In the genomic region with DNA sequence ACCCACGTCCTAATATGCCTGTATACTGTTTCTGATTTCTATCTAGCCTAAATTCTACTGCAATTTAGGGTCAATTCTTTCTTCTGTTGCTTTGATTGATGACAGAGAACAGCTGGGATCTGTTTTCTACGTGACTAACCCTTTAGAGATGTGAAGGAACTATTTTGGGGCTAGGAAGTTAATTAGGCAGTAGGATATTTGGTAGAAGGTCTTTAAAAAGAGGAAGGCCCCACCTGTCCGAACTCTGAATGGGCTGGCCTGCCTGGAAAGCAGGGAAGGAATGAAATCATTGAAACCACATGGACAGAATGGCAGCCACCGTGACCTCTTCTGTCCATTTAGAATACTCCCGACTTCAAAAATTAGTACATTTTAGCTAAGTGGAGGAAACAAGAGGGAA, we compare ENCODE assay signal across 12 cellular contexts. TPM values are rescaled to one million over a fixed set of nuclear protein-coding genes. Genes with fewer than 3 reads are reported as not detected.
DNase-seq lines count a peak whose midpoint lies in the region; ATAC-seq and TF ChIP-seq lines count a peak whose summit lies in the region.
"Had no signal": no experiment of that assay in that cellular context is flagged by ENCODE, and none has a peak within 500 bp of the region (broad histone marks: within the 10 kb centered on the region; RNA-seq: fewer than 3 reads in every experiment).

No MANE protein-coding gene starts in this region.

- no peak for ATAC-seq in CD4-positive, CD25-positive, alpha-beta regulatory T cell (ENCODE audit: low read depth in 2 of 2)
- ATAC-seq in naive thymus-derived CD4-positive, alpha-beta T cell = no peak
- no peak for ATAC-seq in GM21619 (IDR thresholded peaks at IDR 0.05; ENCODE audit: unreplicated experiment)
- no peak for ATAC-seq in GM21423 (IDR thresholded peaks at IDR 0.05; ENCODE audit: unreplicated experiment)

- no peaks in the 10 kb centered on the region for H3K27me3 ChIP-seq in CD4-positive, CD25-positive, alpha-beta regulatory T cell (ENCODE audit: control insufficient read depth, insufficient read depth, low read length)
- H3K27me3 ChIP-seq in adrenal gland = no peaks in the 10 kb centered on the region
- no peaks in the 10 kb centered on the region for H3K27me3 ChIP-seq in naive thymus-derived CD4-positive, alpha-beta T cell (ENCODE audit: control insufficient read depth in 2 of 2, insufficient read depth in 2 of 2, low read length in 2 of 2)
- H3K27me3 ChIP-seq in A673 (replicated peaks; ENCODE audit: insufficient read depth, low read depth, low read length, poor library complexity) = no peaks in the 10 kb centered on the region
- H3K27me3 ChIP-seq: BLaER1 treated with 17β-estradiol and CSF1 and Interleukin-3, amounts not matched to agents 10 nM and 100 nM had no signal

- intact Hi-C loops in adrenal gland (cut with DNase I) (no loop called here), A673 (cut with micrococcal nuclease; ENCODE audit: unreplicated experiment) (no loop called here)
- intact Hi-C loops in naive thymus-derived CD4-positive, alpha-beta T cell (cut with micrococcal nuclease) = loop anchor here in 1 of 2 donors (2.0 kb wide), 1 partner anchor 16 kb away; no protein-coding TSS in a partner anchor

- H3K4me3 ChIP-seq in CD4-positive, CD25-positive, alpha-beta regulatory T cell (ENCODE audit: low read depth, low read length) = peak overlapping the region; percentile 34
- H3K4me3 ChIP-seq in adrenal gland = no peak overlapping the region
- H3K4me3 ChIP-seq in naive thymus-derived CD4-positive, alpha-beta T cell (ENCODE audit: low read length) = no peak overlapping the region
- no peak overlapping the region for H3K4me3 ChIP-seq in A673 (ENCODE audit: low read depth, low read length, poor library complexity, severe bottlenecking)
- H3K4me3 ChIP-seq: BLaER1 treated with 17β-estradiol and CSF1 and Interleukin-3, amounts not matched to agents 10 nM and 100 nM; HAP-1 had no signal

- H3K4me3 Mint-ChIP-seq in CD4-positive, CD25-positive, alpha-beta regulatory T cell = no peak overlapping the region
- no peak overlapping the region for H3K4me3 Mint-ChIP-seq in HFFc6
- H3K4me3 Mint-ChIP-seq in naive thymus-derived CD4-positive, alpha-beta T cell = peak overlapping the region in 2 of 10 donors; percentile 31 to 70

- no peaks in the 10 kb centered on the region for H3K27me3 Mint-ChIP-seq in CD4-positive, CD25-positive, alpha-beta regulatory T cell
- H3K27me3 Mint-ChIP-seq in HFFc6 (ENCODE audit: insufficient read depth) = peaks cover 3% of the 10 kb centered on the region
- no peaks in the 10 kb centered on the region for H3K27me3 Mint-ChIP-seq in naive thymus-derived CD4-positive, alpha-beta T cell

- peaks cover 22 to 53% (median 34%) of the 10 kb centered on the region in 4 donors for H3K4me1 Mint-ChIP-seq in CD4-positive, CD25-positive, alpha-beta regulatory T cell
- peaks cover 45% of the 10 kb centered on the region for H3K4me1 Mint-ChIP-seq in HFFc6 (ENCODE audit: low read depth)
- peaks cover 21 to 64% (median 44%) of the 10 kb centered on the region in 7 donors for H3K4me1 Mint-ChIP-seq in naive thymus-derived CD4-positive, alpha-beta T cell

- BruUV-seq in A673 (replicated peaks; lab: Mats Ljungman, UMichigan) = no TSS peak

- H3K36me3 ChIP-seq in CD4-positive, CD25-positive, alpha-beta regulatory T cell (ENCODE audit: control insufficient read depth, insufficient read depth, low read length) = peaks cover 84% of the 10 kb centered on the region
- H3K36me3 ChIP-seq in adrenal gland (replicated peaks in 1 of 2) (peaks cover 0 to 58% of the 10 kb centered on the region in 2 donors), A673 (ENCODE audit: insufficient read depth, low read length, poor library complexity, severe bottlenecking) (peaks cover 42% of the 10 kb centered on the region)
- peaks cover 21 to 90% (median 25%) of the 10 kb centered on the region in 3 experiments for H3K36me3 ChIP-seq in naive thymus-derived CD4-positive, alpha-beta T cell (ENCODE audit: control insufficient read depth in 2 of 3, insufficient read depth in 3 of 3, low read length in 3 of 3)

- 69 to 75% (median 72%) methylated on average over 5 of the region's 5 CpGs for WGBS in adrenal gland, 4 donors

- TF ChIP-seq CTCF in HFFc6 (IDR thresholded peaks at IDR 0.05) (no peak), adrenal gland (IDR thresholded peaks at IDR 0.05) (no peak), A673 (conservative IDR thresholded peaks at IDR 0.05; ENCODE audit: low read depth, low read length) (no peak)

- CTCF ChIA-PET in naive thymus-derived CD4-positive, alpha-beta T cell (lab: Charles Lee) = interaction anchor here (0.6 to 3.5 kb wide), 7 partner anchors 11 to 1232 kb away, joined by 3 to 21 read pairs (median 4); no protein-coding TSS in a partner anchor
- CTCF ChIA-PET in A673 (lab: Charles Lee) = no interaction called here

- TF ChIP-seq POLR2A in adrenal gland (IDR thresholded peaks at IDR 0.05) = no peak

- POLR2A ChIA-PET in naive thymus-derived CD4-positive, alpha-beta T cell (lab: Charles Lee) = interaction anchor here (0.8 to 1.2 kb wide), 4 partner anchors 11 to 32 kb away, joined by 3 read pairs; partner anchors contain the start of gene EIF2D
- POLR2A ChIA-PET in A673 (lab: Charles Lee; ENCODE audit: low non-redundant PET) = no interaction called here

- peak overlapping the region; percentile 64 for H3K27ac ChIP-seq in CD4-positive, CD25-positive, alpha-beta regulatory T cell (ENCODE audit: insufficient read depth, low read length, poor library complexity, severe bottlenecking)
- H3K27ac ChIP-seq in adrenal gland (peak overlapping the region in 3 of 5 donors; percentile 59 to 79 (median 78)), A673 (ENCODE audit: low read depth, low read length, poor library complexity, severe bottlenecking) (no peak overlapping the region)
- H3K27ac ChIP-seq in naive thymus-derived CD4-positive, alpha-beta T cell (ENCODE audit: low read depth, low read length) = peak overlapping the region; percentile 16

- H3K9me3 Mint-ChIP-seq in CD4-positive, CD25-positive, alpha-beta regulatory T cell = no peaks in the 10 kb centered on the region
- no peaks in the 10 kb centered on the region for H3K9me3 Mint-ChIP-seq in HFFc6
- peaks cover 0 to 2% (median 0%) of the 10 kb centered on the region in 11 donors for H3K9me3 Mint-ChIP-seq in naive thymus-derived CD4-positive, alpha-beta T cell

- no peaks in the 10 kb centered on the region for H3K9me3 ChIP-seq in CD4-positive, CD25-positive, alpha-beta regulatory T cell (ENCODE audit: control insufficient read depth in 2 of 2, low read length in 2 of 2)
- H3K9me3 ChIP-seq in adrenal gland (replicated peaks in 1 of 3) (no peaks in the 10 kb centered on the region), A673 (ENCODE audit: low read depth, low read length, poor library complexity, severe bottlenecking) (no peaks in the 10 kb centered on the region)
- H3K9me3 ChIP-seq in naive thymus-derived CD4-positive, alpha-beta T cell (ENCODE audit: control insufficient read depth in 2 of 3, low read length in 3 of 3) = no peaks in the 10 kb centered on the region
- H3K9me3 ChIP-seq: BLaER1 treated with 17β-estradiol and CSF1 and Interleukin-3, amounts not matched to agents 10 nM and 100 nM; HAP-1 had no signal

- DNase-seq in CD4-positive, CD25-positive, alpha-beta regulatory T cell = no peak
- DNase-seq in HFFc6 = no peak
- no peak for DNase-seq in adrenal gland
- DNase-seq in naive thymus-derived CD4-positive, alpha-beta T cell = no peak
- no peak for DNase-seq in A673 (ENCODE audit: low spot score)
- no peak for DNase-seq in NCI-H1105 treated with DMSO at 0.1 percent for 48 hours (lab: John Stamatoyannopoulos, UW)
- DNase-seq: central memory CD4-positive, alpha-beta T cell; DND-41 had no signal

- H3K4me1 ChIP-seq in CD4-positive, CD25-positive, alpha-beta regulatory T cell (ENCODE audit: control insufficient read depth, insufficient read depth, low read length, poor library complexity, severe bottlenecking) = peaks cover 30% of the 10 kb centered on the region
- H3K4me1 ChIP-seq in adrenal gland (replicated peaks in 1 of 2) = peaks cover 36 to 50% of the 10 kb centered on the region in 2 donors
- H3K4me1 ChIP-seq in naive thymus-derived CD4-positive, alpha-beta T cell (ENCODE audit: control insufficient read depth in 2 of 2, insufficient read depth in 2 of 2, low read length in 2 of 2) = peaks cover 7 to 19% of the 10 kb centered on the region in 2 donors
- no peaks in the 10 kb centered on the region for H3K4me1 ChIP-seq in A673 (ENCODE audit: insufficient read depth, low read length, poor library complexity, severe bottlenecking)
- H3K4me1 ChIP-seq: HAP-1 had no signal

- peak overlapping the region in 2 of 3 donors; percentile 93 to 99 for H3K27ac Mint-ChIP-seq in CD4-positive, CD25-positive, alpha-beta regulatory T cell
- peak overlapping the region; percentile 30; the same call in 1 of the 2 replicates for H3K27ac Mint-ChIP-seq in HFFc6
- H3K27ac Mint-ChIP-seq in naive thymus-derived CD4-positive, alpha-beta T cell = peak overlapping the region in 8 of 9 donors; percentile 48 to 91 (median 80)

- H3K36me3 Mint-ChIP-seq in CD4-positive, CD25-positive, alpha-beta regulatory T cell = peaks cover 57% of the 10 kb centered on the region
- peaks cover 43% of the 10 kb centered on the region for H3K36me3 Mint-ChIP-seq in HFFc6 (ENCODE audit: low read depth)
- H3K36me3 Mint-ChIP-seq in naive thymus-derived CD4-positive, alpha-beta T cell = peaks cover 4 to 54% (median 37%) of the 10 kb centered on the region in 5 donors

RNA-seq across cellular contexts. Expression of gene EIF2D, which starts 21.0 kb away (rescaled TPM):
- total RNA-seq in CD4-positive, CD25-positive, alpha-beta regulatory T cell = 35.7 TPM
- polyA plus RNA-seq in CD4-positive, CD25-positive, alpha-beta regulatory T cell = 10 to 100 TPM; 21.3 to 32.6 (median 26.7) TPM
- total RNA-seq in HFFc6 (2021; fragmentation: NEBNext Ultra II Directional; extraction: Animal tissue kit (Norgen Biotek cat#: 25700)) = 10 to 100 TPM; 38.9 to 48.3 (median 43.2) TPM
- total RNA-seq in adrenal gland (10 to 100 TPM; 31.6 to 73.1 (median 52.2) TPM), A673 (2021) (32.6 and 32.7 TPM in 2 replicates)
- 10 to 100 TPM; 39.5 to 95.4 (median 78.6) TPM for polyA plus RNA-seq in adrenal gland
- total RNA-seq in naive thymus-derived CD4-positive, alpha-beta T cell = 10 to 100 TPM; 38.7 to 73.0 (median 59.6) TPM
- polyA plus RNA-seq in naive thymus-derived CD4-positive, alpha-beta T cell = 10 to 100 TPM; 33.5 to 53.4 TPM

RNA-seq across cellular contexts. Expression of gene DYRK3, which starts 44.1 kb away (rescaled TPM):
- total RNA-seq in CD4-positive, CD25-positive, alpha-beta regulatory T cell = 0.67 TPM
- under 1 TPM in 1 of 4 donors, not detected in 3; 0.32 TPM for polyA plus RNA-seq in CD4-positive, CD25-positive, alpha-beta regulatory T cell
- 10 to 100 TPM; 24.2 to 27.4 (median 26.9) TPM for total RNA-seq in HFFc6 (2021; fragmentation: NEBNext Ultra II Directional; extraction: Animal tissue kit (Norgen Biotek cat#: 25700))
- 1 to 10 TPM; 2.9 to 6.3 (median 5.6) TPM for total RNA-seq in adrenal gland
- polyA plus RNA-seq in adrenal gland = 1 to 10 TPM; 2.9 to 6.6 (median 3.4) TPM
- 1 to 10 TPM in 2 of 5 experiments, under 1 TPM in 3; 0.22 to 8.2 (median 0.69) TPM for total RNA-seq in naive thymus-derived CD4-positive, alpha-beta T cell
- not detected for polyA plus RNA-seq in naive thymus-derived CD4-positive, alpha-beta T cell
- total RNA-seq in A673 (2021) = 18.7 and 24.0 TPM in 2 replicates

Comparison
In these comparisons a context has a peak if more than half of its experiments do, and no peak if none do; other contexts are left out.
1. H3K27ac Mint-ChIP-seq: peak in every context shown above with its lines; median percentile 96 in CD4-positive, CD25-positive, alpha-beta regulatory T cell; 80 in naive thymus-derived CD4-positive, alpha-beta T cell; 30 in HFFc6.